In the genomic region with DNA sequence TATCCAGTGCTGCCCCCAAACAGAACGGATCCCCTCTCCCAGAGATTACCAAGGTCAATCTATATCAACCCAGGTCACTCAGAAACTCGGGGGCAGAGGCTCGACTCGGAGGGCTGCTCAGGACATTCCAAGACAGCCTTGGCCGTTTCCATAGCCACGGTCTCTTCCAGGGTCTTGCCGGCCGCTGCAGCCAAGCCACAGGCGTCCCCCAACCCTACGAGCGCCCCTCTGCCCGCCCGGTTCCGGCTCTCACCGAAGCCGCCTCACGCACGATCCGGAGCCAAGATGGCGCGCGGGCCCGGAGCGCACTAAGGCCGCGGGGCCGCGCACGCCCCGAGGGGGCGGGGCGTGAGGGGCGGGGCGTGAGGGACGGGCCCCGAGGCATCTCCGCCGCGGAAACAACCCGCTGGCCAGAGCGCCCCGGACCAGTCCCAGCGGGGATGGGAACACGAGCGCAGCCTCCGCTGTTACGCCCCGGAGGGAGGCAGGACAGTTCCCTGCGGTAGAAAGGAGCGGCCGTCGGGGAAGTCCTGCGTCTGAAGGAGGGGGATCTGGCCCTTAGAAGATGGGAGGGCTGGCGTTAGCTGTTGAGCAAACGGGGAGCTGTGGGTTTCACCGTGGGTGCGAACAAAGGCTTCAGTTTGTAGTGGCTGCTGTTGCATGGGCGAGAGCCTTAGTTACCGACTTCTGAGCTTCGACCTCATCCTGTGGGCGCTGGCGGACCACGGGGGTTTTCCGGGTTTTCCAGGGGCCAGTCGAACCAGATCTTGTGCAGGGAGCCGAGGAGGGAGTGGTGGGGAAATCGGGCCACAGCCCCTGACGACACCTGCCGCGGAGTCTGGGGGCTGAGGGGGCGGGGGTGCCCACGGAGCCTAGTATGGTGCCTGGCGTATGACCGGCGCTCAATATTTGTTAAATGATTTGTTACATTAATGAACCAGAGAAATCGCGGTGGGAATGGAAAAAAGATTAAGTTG, we compare ENCODE assay signal across 8 cellular contexts. TPM values are rescaled to one million over a fixed set of nuclear protein-coding genes. Genes with fewer than 3 reads are reported as not detected.
DNase-seq lines count a peak whose midpoint lies in the region; ATAC-seq and TF ChIP-seq lines count a peak whose summit lies in the region.

A gene with protein sequence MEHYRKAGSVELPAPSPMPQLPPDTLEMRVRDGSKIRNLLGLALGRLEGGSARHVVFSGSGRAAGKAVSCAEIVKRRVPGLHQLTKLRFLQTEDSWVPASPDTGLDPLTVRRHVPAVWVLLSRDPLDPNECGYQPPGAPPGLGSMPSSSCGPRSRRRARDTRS (minus strand): TSS at position 287 of the 977 bp plus-strand sequence. CDS start 801 bp downstream, outside the sequence.

- TF ChIP-seq CTCF in activated B cell treated with CpG ODN at 0.5 μM for 24 hours (IDR thresholded peaks at IDR 0.05) (no peak), cardiac fibroblast (IDR thresholded peaks at IDR 0.05; ENCODE audit: low read depth, low read length) (no peak)

- intact Hi-C loops in activated B cell treated with CpG ODN at 0.5 μM for 24 hours (cut with micrococcal nuclease) = loop anchor here (1.0 to 10.0 kb wide), 13 partner anchors 8 to 1203 kb away; a partner anchor contains a TSS

- peak within 1 kb of the TSS; percentile 78 to 81 for H3K4me3 ChIP-seq in cardiac fibroblast (replicated peaks in 1 of 2; ENCODE audit: low read depth in 2 of 2, low read length in 2 of 2)

- peak within 1 kb of the TSS; percentile 86 for H3K4me3 Mint-ChIP-seq in activated B cell treated with CpG ODN at 0.5 μM for 24 hours

- POLR2A ChIA-PET in activated B cell treated with CpG ODN at 0.5 μM for 24 hours (lab: Charles Lee) = interaction anchor here (0.6 to 6.8 kb wide), 7 partner anchors 8 to 157 kb away, joined by 3 to 44 read pairs (median 5); a partner anchor contains a TSS

- peak within 1 kb of the TSS; percentile 90 for H3K27ac Mint-ChIP-seq in activated B cell treated with CpG ODN at 0.5 μM for 24 hours

- DNase-seq in SHP77 (lab: John Stamatoyannopoulos, UW) (peak; percentile 60 to 69), SHP77 treated with DMSO at 0.1 percent for 48 hours (lab: John Stamatoyannopoulos, UW) (no peak), NCI-H2081 (lab: John Stamatoyannopoulos, UW) (peak; percentile 82 to 89), activated B cell treated with CpG ODN at 0.5 μM for 24 hours (peak; percentile 90), cardiac fibroblast (ENCODE audit: low read depth in 2 of 2) (peak; percentile 81 to 87), iris pigment epithelial cell (ENCODE audit: low read depth) (peak; percentile 86)
- peak; percentile 65 to 82 for DNase-seq in stimulated activated CD4-positive, alpha-beta T cell treated with anti-CD3 and anti-CD28 coated beads, Interleukin-12 subunit alpha, Interleukin-12 subunit beta, amount 100 ng/mL, for 24 hours (ENCODE audit: low read depth in 2 of 2)

- H3K27me3 Mint-ChIP-seq in activated B cell treated with CpG ODN at 0.5 μM for 24 hours = no peaks in the 10 kb centered on the region

- ATAC-seq in HG02885 (IDR thresholded peaks at IDR 0.05; ENCODE audit: poor library complexity, unreplicated experiment) (peak; percentile 94), activated B cell treated with CpG ODN at 0.5 μM for 24 hours (ENCODE audit: low read depth) (peak; percentile 96)

- CTCF ChIA-PET in activated B cell treated with CpG ODN at 0.5 μM for 24 hours (lab: Charles Lee) = interaction anchor here (0.8 to 5.3 kb wide), 5 partner anchors 8 to 90 kb away, joined by 3 to 62 read pairs (median 5); a partner anchor contains a TSS

- H3K36me3 Mint-ChIP-seq in activated B cell treated with CpG ODN at 0.5 μM for 24 hours (ENCODE audit: low read depth) = peaks cover 32% of the 10 kb centered on the region

- H3K4me1 Mint-ChIP-seq in activated B cell treated with CpG ODN at 0.5 μM for 24 hours = peaks cover 19% of the 10 kb centered on the region

- no peaks in the 10 kb centered on the region for H3K9me3 Mint-ChIP-seq in activated B cell treated with CpG ODN at 0.5 μM for 24 hours

RNA-seq across cellular contexts. Expression of the gene that starts here (rescaled TPM):
- 17.5 and 18.9 TPM in 2 replicates for total RNA-seq in activated B cell treated with CpG ODN at 0.5 μM for 24 hours
